Comparison of ENCODE assay signal across 21 cellular contexts in the genomic region with DNA sequence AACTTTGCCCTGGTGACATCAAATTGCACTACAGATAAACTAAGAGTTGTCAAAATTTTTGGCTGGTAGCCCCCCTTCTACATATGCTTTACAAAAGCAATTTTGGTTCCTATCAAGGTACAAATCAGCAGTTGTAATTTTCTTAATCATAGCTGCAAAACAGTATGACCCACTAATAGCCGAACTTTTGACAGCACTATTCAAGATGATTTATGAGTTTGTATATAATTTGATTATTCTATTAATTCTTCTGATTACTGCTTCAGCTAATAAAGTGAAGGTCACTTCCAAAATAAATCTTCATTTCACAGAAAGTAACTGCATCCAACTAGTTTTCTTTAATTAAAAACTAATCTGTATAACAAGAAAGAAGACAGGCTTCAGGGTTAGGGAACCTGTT.
A peak's percentile ranks its signal among the peaks of the same experiment; 100 is the strongest.
DNase-seq lines count a peak whose midpoint lies in the region; ATAC-seq, FAIRE-seq and TF ChIP-seq lines count a peak whose summit lies in the region.
"Had no signal": no experiment of that assay in that cellular context is flagged by ENCODE, and none has a peak within 500 bp of the region (broad histone marks: within the 10 kb centered on the region; RNA-seq: fewer than 3 reads in every experiment).

No MANE protein-coding gene starts in this region.

- in situ Hi-C loops in K562 (cut with MboI): no loop called here

- H3K4me2 ChIP-seq in K562 (ENCODE audit: insufficient read depth, low read length): no peak overlapping the region
- H3K4me2 ChIP-seq: BLaER1 treated with 17β-estradiol and CSF1 and Interleukin-3, amounts not matched to agents 10 nM and 100 nM had no signal

- WGBS in K562 (ENCODE audit: insufficient coverage, low coverage, missing lambda C conversion rate): 14% methylated on average over 1 of the region's 1 CpG

- no peak overlapping the region for H3K9ac ChIP-seq in K562 (ENCODE audit: insufficient read depth in 1 of 2, low read depth in 2 of 2, low read length in 2 of 2)
- H3K9ac ChIP-seq: BLaER1 treated with 17β-estradiol and CSF1 and Interleukin-3, amounts not matched to agents 10 nM and 100 nM had no signal

- no peaks in the 10 kb centered on the region for H3K9me3 Mint-ChIP-seq in nephron
- H3K9me3 Mint-ChIP-seq: CD4-positive, alpha-beta T cell; CD8-positive, alpha-beta T cell had no signal

- no TSS peak for BruUV-seq in K562 (replicated peaks; lab: Mats Ljungman, UMichigan)

- no peaks in the 10 kb centered on the region for H3K36me3 ChIP-seq in K562 (ENCODE audit: control insufficient read depth, insufficient read depth, low read length)
- H3K36me3 ChIP-seq: BLaER1 treated with 17β-estradiol and CSF1 and Interleukin-3, amounts not matched to agents 10 nM and 100 nM had no signal

- no peak for TF ChIP-seq CTCF in K562 (IDR thresholded peaks at IDR 0.05 in 2 of 3, conservative IDR thresholded peaks at IDR 0.05 in 1 of 3; ENCODE audit: insufficient read depth in 2 of 3, low read depth in 1 of 3, low read length in 3 of 3)
- no peak for TF ChIP-seq CTCF in nephron (IDR thresholded peaks at IDR 0.05; ENCODE audit: unreplicated experiment in 3 of 3)

- POLR2A ChIA-PET in HEK293T (lab: Yijun Ruan, JAX) (no interaction called here), K562 (lab: Yijun Ruan, JAX) (no interaction called here)

- no peak for FAIRE-seq in K562 (lab: Jason Lieb, UNC)
- FAIRE-seq: A204.1, D721Med, GM12891, GM19239 had no signal

- peak overlapping the region in 2 of 3 experiments; percentile 53 to 66 for H3K27ac Mint-ChIP-seq in nephron
- H3K27ac Mint-ChIP-seq: B cell; CD4-positive, alpha-beta T cell; CD8-positive, alpha-beta T cell had no signal

- H3K27me3 Mint-ChIP-seq in nephron (ENCODE audit: low read depth): no peaks in the 10 kb centered on the region
- H3K27me3 Mint-ChIP-seq: B cell; CD4-positive, alpha-beta T cell had no signal

- no peaks in the 10 kb centered on the region for H3K9me3 ChIP-seq in K562 (replicated peaks; ENCODE audit: control insufficient read depth, insufficient read depth, low read depth, low read length)
- H3K9me3 ChIP-seq: BLaER1 treated with 17β-estradiol and CSF1 and Interleukin-3, amounts not matched to agents 10 nM and 100 nM; Caco-2 had no signal

- H3K9me1 ChIP-seq in K562 (ENCODE audit: control insufficient read depth, insufficient read depth, low read length): no peaks in the 10 kb centered on the region

- no peak overlapping the region for H2AFZ ChIP-seq in K562 (ENCODE audit: low read depth, low read length)

- H3K4me3 ChIP-seq in K562: no peak overlapping the region
- H3K4me3 ChIP-seq: BLaER1 treated with 17β-estradiol and CSF1 and Interleukin-3, amounts not matched to agents 10 nM and 100 nM had no signal

- no peaks in the 10 kb centered on the region for H3K79me2 ChIP-seq in K562 (ENCODE audit: control insufficient read depth, insufficient read depth, low read length)

- ATAC-seq in K562: no peak
- ATAC-seq in HG02571 (IDR thresholded peaks at IDR 0.05; ENCODE audit: unreplicated experiment): no peak
- ATAC-seq: CD8-positive, alpha-beta T cell had no signal

- no peak overlapping the region for H3K4me3 Mint-ChIP-seq in nephron
- H3K4me3 Mint-ChIP-seq: B cell; CD4-positive, alpha-beta T cell; CD8-positive, alpha-beta T cell had no signal

- intact Hi-C loops in K562 (cut with micrococcal nuclease): no loop called here

- CTCF ChIA-PET in HEK293T (lab: Yijun Ruan, JAX) (interaction anchor here (0.7 kb wide), 1 partner anchor 70 kb away, joined by 3 read pairs; no protein-coding TSS in a partner anchor), K562 (lab: Yijun Ruan, JAX; ENCODE audit: low intra/inter-chr PET ratio) (no interaction called here)

- no peaks in the 10 kb centered on the region; a peak in 1 of 5 replicates for H3K4me1 ChIP-seq in K562 (replicated peaks in 1 of 2; ENCODE audit: control insufficient read depth in 2 of 2, insufficient read depth in 2 of 2, low read length in 2 of 2)
- H3K4me1 ChIP-seq: BLaER1 treated with 17β-estradiol and CSF1 and Interleukin-3, amounts not matched to agents 10 nM and 100 nM; Caco-2 had no signal

- peaks cover 24% of the 10 kb centered on the region for H3K4me1 Mint-ChIP-seq in nephron
- H3K4me1 Mint-ChIP-seq: B cell had no signal

- no peak for TF ChIP-seq POLR2A in K562 (conservative IDR thresholded peaks at IDR 0.05)

- no peaks in the 10 kb centered on the region for H4K20me1 ChIP-seq in K562 (replicated peaks; ENCODE audit: control insufficient read depth, insufficient read depth, low read length)
- H4K20me1 ChIP-seq: BLaER1 treated with 17β-estradiol and CSF1 and Interleukin-3, amounts not matched to agents 10 nM and 100 nM had no signal

- no peak for TF ChIP-seq EP300 in K562 (IDR thresholded peaks at IDR 0.05; ENCODE audit: low read length)

- H3K27ac ChIP-seq in K562 (ENCODE audit: extremely low read depth, low read depth, low read length): no peak overlapping the region
- H3K27ac ChIP-seq: BLaER1 treated with 17β-estradiol and CSF1 and Interleukin-3, amounts not matched to agents 10 nM and 100 nM; C4-2B had no signal

- no peaks in the 10 kb centered on the region for H3K27me3 ChIP-seq in K562 (ENCODE audit: control insufficient read depth in 2 of 2, insufficient read depth in 2 of 2, low read length in 2 of 2)

- peaks cover 5% of the 10 kb centered on the region for H3K36me3 Mint-ChIP-seq in nephron (ENCODE audit: low read depth)

- DNase-seq in HEK293T (ENCODE audit: extremely low spot score): no peak
- DNase-seq in K562 (ENCODE audit: extremely low read depth in 1 of 4, low spot score in 3 of 4): no peak
- no peak for DNase-seq in stimulated activated CD4-positive, alpha-beta T cell treated with anti-CD3 and anti-CD28 coated beads, Interleukin-4, amount 100 ng/mL, for 1 hour
- no peak for DNase-seq in stimulated activated CD8-positive, alpha-beta memory T cell treated with anti-CD3 and anti-CD28 coated beads, Interleukin-4, amount 100 ng/mL, for 48 hours
- DNase-seq: 8988T; AML-193; Caco-2; Calu3; CD4-positive, alpha-beta T cell; CD8-positive, alpha-beta T cell; DMS79 treated with DMSO at 0.1 percent for 48 hours; GF-D8 had no signal

- TF ChIP-seq RAD21 in K562 (CRISPR knock-in tag; conservative IDR thresholded peaks at IDR 0.05 in 1 of 2, IDR thresholded peaks at IDR 0.05 in 1 of 2): no peak

TF ChIP-seq in HEK293T, 16 proteins besides CTCF, POLR2A, EP300 and RAD21:
- TF ChIP-seq SUZ12 (IDR thresholded peaks at IDR 0.05) (no peak), ELF4 (IDR thresholded peaks at IDR 0.05) (no peak), BHLHE40 (IDR thresholded peaks at IDR 0.05; ENCODE audit: borderline replicate concordance) (no peak), TARDBP (IDR thresholded peaks at IDR 0.05) (no peak), LEF1 (IDR thresholded peaks at IDR 0.05; ENCODE audit: borderline replicate concordance) (no peak)
- TF ChIP-seq, protein P1, sequence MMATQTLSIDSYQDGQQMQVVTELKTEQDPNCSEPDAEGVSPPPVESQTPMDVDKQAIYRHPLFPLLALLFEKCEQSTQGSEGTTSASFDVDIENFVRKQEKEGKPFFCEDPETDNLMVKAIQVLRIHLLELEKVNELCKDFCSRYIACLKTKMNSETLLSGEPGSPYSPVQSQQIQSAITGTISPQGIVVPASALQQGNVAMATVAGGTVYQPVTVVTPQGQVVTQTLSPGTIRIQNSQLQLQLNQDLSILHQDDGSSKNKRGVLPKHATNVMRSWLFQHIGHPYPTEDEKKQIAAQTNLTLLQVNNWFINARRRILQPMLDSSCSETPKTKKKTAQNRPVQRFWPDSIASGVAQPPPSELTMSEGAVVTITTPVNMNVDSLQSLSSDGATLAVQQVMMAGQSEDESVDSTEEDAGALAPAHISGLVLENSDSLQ (IDR thresholded peaks at IDR 0.05): peak; percentile 74

TF ChIP-seq in K562, 482 proteins besides CTCF, POLR2A, EP300 and RAD21:
- TF ChIP-seq, protein P2, sequence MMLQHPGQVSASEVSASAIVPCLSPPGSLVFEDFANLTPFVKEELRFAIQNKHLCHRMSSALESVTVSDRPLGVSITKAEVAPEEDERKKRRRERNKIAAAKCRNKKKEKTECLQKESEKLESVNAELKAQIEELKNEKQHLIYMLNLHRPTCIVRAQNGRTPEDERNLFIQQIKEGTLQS (IDR thresholded peaks at IDR 0.05): no peak
- TF ChIP-seq, protein P2 (CRISPR knock-in tag; conservative IDR thresholded peaks at IDR 0.05): no peak
- peak; percentile 7 for TF ChIP-seq MEIS2 (IDR thresholded peaks at IDR 0.05; ENCODE audit: partially characterized antibody)
- TF ChIP-seq, protein P3, sequence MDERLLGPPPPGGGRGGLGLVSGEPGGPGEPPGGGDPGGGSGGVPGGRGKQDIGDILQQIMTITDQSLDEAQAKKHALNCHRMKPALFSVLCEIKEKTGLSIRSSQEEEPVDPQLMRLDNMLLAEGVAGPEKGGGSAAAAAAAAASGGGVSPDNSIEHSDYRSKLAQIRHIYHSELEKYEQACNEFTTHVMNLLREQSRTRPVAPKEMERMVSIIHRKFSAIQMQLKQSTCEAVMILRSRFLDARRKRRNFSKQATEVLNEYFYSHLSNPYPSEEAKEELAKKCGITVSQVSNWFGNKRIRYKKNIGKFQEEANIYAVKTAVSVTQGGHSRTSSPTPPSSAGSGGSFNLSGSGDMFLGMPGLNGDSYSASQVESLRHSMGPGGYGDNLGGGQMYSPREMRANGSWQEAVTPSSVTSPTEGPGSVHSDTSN (CRISPR knock-in tag; IDR thresholded peaks at IDR 0.05; ENCODE audit: low read depth): no peak
- TF ChIP-seq, protein P3 (tag; conservative IDR thresholded peaks at IDR 0.05; ENCODE audit: low read depth): peak; percentile 42
